ENCODE assay signal across 8 cellular contexts in the genomic region with DNA sequence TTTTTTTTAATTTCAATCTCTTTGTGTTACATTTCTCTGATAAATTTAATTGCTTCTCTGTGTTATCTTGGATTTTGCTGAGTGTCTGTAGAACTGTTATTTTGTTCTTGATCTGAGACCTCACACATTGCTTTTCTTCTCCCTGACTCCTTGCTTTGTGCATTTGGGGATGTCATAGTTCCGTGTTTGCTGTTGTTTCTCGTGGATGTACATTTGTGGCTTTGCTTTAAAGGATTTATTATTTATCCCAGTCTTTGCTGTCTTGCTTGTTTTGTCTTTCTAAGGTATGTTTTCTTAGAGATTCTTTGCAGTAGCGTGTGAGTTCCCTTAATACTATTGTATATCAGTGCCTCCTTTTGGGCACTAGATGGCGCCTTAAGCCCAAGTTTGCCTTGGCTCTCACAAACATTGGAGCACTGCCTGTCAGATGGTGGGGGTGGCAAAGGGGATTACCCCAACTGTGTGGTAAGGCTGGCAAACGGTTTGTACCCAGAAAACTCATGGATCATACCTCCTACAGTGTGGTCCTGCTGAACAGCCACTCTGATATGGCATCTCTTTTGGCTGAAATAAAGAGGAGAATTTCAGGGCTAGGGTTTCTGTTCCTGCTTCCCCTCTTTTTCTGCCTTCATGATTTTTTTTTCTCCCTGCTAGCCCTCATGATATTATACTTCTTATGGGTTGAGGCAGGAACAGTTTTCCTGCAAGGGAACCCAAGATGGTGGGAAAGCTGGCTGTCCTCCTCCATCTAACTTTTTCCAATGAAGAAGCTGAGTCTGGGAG.
DNase-seq lines count a peak whose midpoint lies in the region; TF ChIP-seq lines count a peak whose summit lies in the region.

No MANE protein-coding gene starts in this region.

- no peaks in the 10 kb centered on the region for H3K27me3 Mint-ChIP-seq in glutamatergic neuron (ENCODE audit: unreplicated experiment)
- H3K27me3 Mint-ChIP-seq in progenitor cell of endocrine pancreas = no peaks in the 10 kb centered on the region

- TF ChIP-seq POLR2A in vagina (IDR thresholded peaks at IDR 0.05) = no peak

- H3K4me3 Mint-ChIP-seq in glutamatergic neuron (ENCODE audit: unreplicated experiment) (no peak overlapping the region), progenitor cell of endocrine pancreas (ENCODE audit: low read depth) (no peak overlapping the region)

- H3K4me1 ChIP-seq in vagina = no peaks in the 10 kb centered on the region

- H3K36me3 Mint-ChIP-seq in glutamatergic neuron (ENCODE audit: unreplicated experiment) = peaks cover 6% of the 10 kb centered on the region
- H3K36me3 Mint-ChIP-seq in progenitor cell of endocrine pancreas (ENCODE audit: insufficient read depth) = peaks cover 19% of the 10 kb centered on the region

- H3K9me3 Mint-ChIP-seq in glutamatergic neuron (ENCODE audit: unreplicated experiment) = no peaks in the 10 kb centered on the region
- peaks cover 3% of the 10 kb centered on the region for H3K9me3 Mint-ChIP-seq in progenitor cell of endocrine pancreas (ENCODE audit: low read depth)

- peak; percentile 29 for DNase-seq in GM04504 (ENCODE audit: low read depth)
- DNase-seq in H7 = peak; percentile 66
- DNase-seq in SK-MEL-5 (ENCODE audit: low read depth, low spot score) = peak; percentile 71
- DNase-seq in activated naive CD4-positive, alpha-beta T cell treated with Interleukin-2 at 50 U/mL for 16 hours = peak; percentile 67
- peak; percentile 48 for DNase-seq in glutamatergic neuron
- DNase-seq in progenitor cell of endocrine pancreas (ENCODE audit: low spot score, unreplicated experiment) = peak; percentile 32
- no peak for DNase-seq in vagina (ENCODE audit: extremely low spot score in 2 of 2)

- no peak overlapping the region for H3K27ac ChIP-seq in vagina

- H3K27me3 ChIP-seq in H7 (ENCODE audit: control insufficient read depth, insufficient read depth, low read length) (no peaks in the 10 kb centered on the region), vagina (no peaks in the 10 kb centered on the region)

- no peaks in the 10 kb centered on the region for H3K4me1 Mint-ChIP-seq in glutamatergic neuron (ENCODE audit: low read depth, unreplicated experiment)
- H3K4me1 Mint-ChIP-seq in progenitor cell of endocrine pancreas (ENCODE audit: low read depth) = peaks cover 3% of the 10 kb centered on the region

- H3K9me3 ChIP-seq in vagina = no peaks in the 10 kb centered on the region

- intact Hi-C loops in vagina (cut with DNase I) = loop anchor here (5.0 kb wide), 1 partner anchor 676 kb away; no protein-coding TSS in a partner anchor

- in situ Hi-C loops in SK-MEL-5 (cut with HindIII; ENCODE audit: low pct_unique_long_range_greater_than_20kb, low sequenced_read_pairs) = no loop called here

- peak; percentile 77 for TF ChIP-seq CTCF in LNCAP (IDR thresholded peaks at IDR 0.05)
- TF ChIP-seq CTCF in glutamatergic neuron (IDR thresholded peaks at IDR 0.05; ENCODE audit: partially characterized antibody, unreplicated experiment) = peak; percentile 85
- TF ChIP-seq CTCF in progenitor cell of endocrine pancreas (IDR thresholded peaks at IDR 0.05; ENCODE audit: unreplicated experiment) = peak; percentile 93
- peak; percentile 54 to 74 (median 65) for TF ChIP-seq CTCF in vagina (IDR thresholded peaks at IDR 0.05)

- no peak overlapping the region for H3K27ac Mint-ChIP-seq in glutamatergic neuron (ENCODE audit: unreplicated experiment)
- no peak overlapping the region for H3K27ac Mint-ChIP-seq in progenitor cell of endocrine pancreas

- peaks cover 3% of the 10 kb centered on the region for H3K36me3 ChIP-seq in H7 (replicated peaks; ENCODE audit: control insufficient read depth, insufficient read depth, low read length)
- no peaks in the 10 kb centered on the region for H3K36me3 ChIP-seq in vagina

- H3K4me3 ChIP-seq in H7 (ENCODE audit: insufficient read depth, low read depth, low read length) = no peak overlapping the region
- H3K4me3 ChIP-seq in vagina = no peak overlapping the region

Comparison
In these comparisons a context has a peak if more than half of its experiments do, and no peak if none do; other contexts are left out.
1. DNase-seq: peak in GM04504 (single experiment), H7 (single experiment), SK-MEL-5 (single experiment), activated naive CD4-positive, alpha-beta T cell treated with Interleukin-2 at 50 U/mL for 16 hours (single experiment), glutamatergic neuron (single experiment) and progenitor cell of endocrine pancreas (single experiment); none in vagina (0 of 2).
2. Peak in every context shown above with its lines, with median percentiles within 50 percentile points of each other: CTCF ChIP-seq.